In genomic region chr9:89592963-89593775, GRCh38 we compare ENCODE assay signal across 10 cellular contexts. TPM values are rescaled to one million over a fixed set of nuclear protein-coding genes. Genes with fewer than 3 reads are reported as not detected.
DNase-seq lines count a peak whose midpoint lies in the region; ATAC-seq and TF ChIP-seq lines count a peak whose summit lies in the region.
"Had no signal": no experiment of that assay in that cellular context is flagged by ENCODE, and none has a peak within 500 bp of the region (broad histone marks: within the 10 kb centered on the region; RNA-seq: fewer than 3 reads in every experiment).

No MANE protein-coding gene starts in this region.

- H3K79me2 ChIP-seq in SK-N-SH (ENCODE audit: insufficient read depth) = no peaks in the 10 kb centered on the region

- no peak overlapping the region for H3K4me2 ChIP-seq in SK-N-SH

- H3K27me3 ChIP-seq in BJ (ENCODE audit: control insufficient read depth, insufficient read depth, low read length) = no peaks in the 10 kb centered on the region; the same call in 1 of the 2 replicates
- peaks cover 11% of the 10 kb centered on the region; the same call in 1 of the 2 replicates for H3K27me3 ChIP-seq in SK-N-SH (ENCODE audit: insufficient read depth)

- H3K9me2 ChIP-seq in SK-N-SH = no peaks in the 10 kb centered on the region

- H3K27ac ChIP-seq in SK-N-SH (ENCODE audit: low read depth in 2 of 2, low read length in 1 of 2) = no peak overlapping the region
- H3K27ac ChIP-seq: skin epidermis had no signal

- H2AFZ ChIP-seq in SK-N-SH (ENCODE audit: low read depth) = no peak overlapping the region

- DNase-seq in BJ (ENCODE audit: low read depth) (no peak), HuH-7.5 (ENCODE audit: low spot score) (peak; percentile 46), chondrocyte (ENCODE audit: low spot score) (no peak), HuH-7 (ENCODE audit: low spot score) (no peak), SK-N-SH (no peak)
- DNase-seq in natural killer cell treated with Interleukin-12 subunit alpha and Interleukin-12 subunit beta and Interleukin-15 and Interleukin-18, amount 100 ng/mL, for 72 hours (ENCODE audit: low spot score) = no peak
- DNase-seq: DMS79 treated with DMSO at 0.1 percent for 48 hours had no signal

- no peak for TF ChIP-seq EP300 in SK-N-SH (IDR thresholded peaks at IDR 0.05; ENCODE audit: borderline replicate concordance in 1 of 2, low read depth in 1 of 2, low read length in 1 of 2)

- no peak for ATAC-seq in natural killer cell treated with Interleukin-12 subunit alpha and Interleukin-12 subunit beta and Interleukin-15 and Interleukin-18, amount 100 ng/mL, for 72 hours
- no peak for ATAC-seq in HG03378 (IDR thresholded peaks at IDR 0.05; ENCODE audit: unreplicated experiment)

- H3K36me3 ChIP-seq in BJ (ENCODE audit: control insufficient read depth, insufficient read depth, low read length) (no peaks in the 10 kb centered on the region), SK-N-SH (replicated peaks in 1 of 2; ENCODE audit: control insufficient read depth in 1 of 2, insufficient read depth in 2 of 2, low read length in 1 of 2) (no peaks in the 10 kb centered on the region)

- no peak for TF ChIP-seq RAD21 in SK-N-SH (IDR thresholded peaks at IDR 0.05; ENCODE audit: low read length)

- H3K4me3 Mint-ChIP-seq in chondrocyte (ENCODE audit: unreplicated experiment) (no peak overlapping the region), nephron (no peak overlapping the region)
- no peak overlapping the region for H3K4me3 Mint-ChIP-seq in natural killer cell treated with Interleukin-12 subunit alpha and Interleukin-12 subunit beta and Interleukin-15 and Interleukin-18, amount 100 ng/mL, for 72 hours

- CTCF ChIA-PET in BJ (lab: Yijun Ruan, JAX) (interaction anchor here (0.6 to 3.3 kb wide), 16 partner anchors 9 to 545 kb away, joined by 3 to 27 read pairs (median 4); partner anchors contain the start of gene GADD45G), SK-N-SH (lab: Yijun Ruan, JAX) (interaction anchor here (1.1 to 17.1 kb wide), 10 partner anchors 8 to 1277 kb away, joined by 3 to 604 read pairs (median 7); no protein-coding TSS in a partner anchor)

- H4K20me1 ChIP-seq in SK-N-SH (ENCODE audit: insufficient read depth) = no peaks in the 10 kb centered on the region

- peaks cover 17% of the 10 kb centered on the region for H3K4me1 Mint-ChIP-seq in chondrocyte (ENCODE audit: low read depth)
- peaks cover 11% of the 10 kb centered on the region for H3K4me1 Mint-ChIP-seq in nephron
- H3K4me1 Mint-ChIP-seq in natural killer cell treated with Interleukin-12 subunit alpha and Interleukin-12 subunit beta and Interleukin-15 and Interleukin-18, amount 100 ng/mL, for 72 hours (ENCODE audit: low read depth in 2 of 2) = peaks cover 9 to 14% of the 10 kb centered on the region in 2 donors

- H3K36me3 Mint-ChIP-seq in chondrocyte (ENCODE audit: low read depth) (no peaks in the 10 kb centered on the region), nephron (ENCODE audit: low read depth) (no peaks in the 10 kb centered on the region)
- no peaks in the 10 kb centered on the region for H3K36me3 Mint-ChIP-seq in natural killer cell treated with Interleukin-12 subunit alpha and Interleukin-12 subunit beta and Interleukin-15 and Interleukin-18, amount 100 ng/mL, for 72 hours

- H3K4me3 ChIP-seq in BJ (ENCODE audit: low read depth, low read length) = no peak overlapping the region
- H3K4me3 ChIP-seq in SK-N-SH (ENCODE audit: low read depth in 2 of 2, low read length in 1 of 2) = no peak overlapping the region
- H3K4me3 ChIP-seq: skin epidermis had no signal

- H3K9ac ChIP-seq in SK-N-SH = no peak overlapping the region

- no peaks in the 10 kb centered on the region for H3F3A ChIP-seq in SK-N-SH (replicated peaks; ENCODE audit: insufficient read depth)

- TF ChIP-seq CTCF in BJ (IDR thresholded peaks at IDR 0.05; ENCODE audit: insufficient read depth, low read depth, low read length) = peak; percentile 42
- TF ChIP-seq CTCF in chondrocyte (IDR thresholded peaks at IDR 0.05) = peak; percentile 67
- peak in 2 of 3 experiments; percentile 15 to 21 for TF ChIP-seq CTCF in nephron (IDR thresholded peaks at IDR 0.05; ENCODE audit: unreplicated experiment in 3 of 3)
- TF ChIP-seq CTCF in SK-N-SH (IDR thresholded peaks at IDR 0.05) = no peak

- POLR2A ChIA-PET in BJ (lab: Charles Lee) (interaction anchor here (0.6 kb wide), 1 partner anchor 1828 kb away, joined by 6 read pairs; no protein-coding TSS in a partner anchor), SK-N-SH (lab: Yijun Ruan, JAX) (no interaction called here)

- H3K4me1 ChIP-seq in SK-N-SH (ENCODE audit: control insufficient read depth in 1 of 2, insufficient read depth in 2 of 2, low read depth in 1 of 2, low read length in 1 of 2) = no peaks in the 10 kb centered on the region; a peak in 1 of 4 replicates

- no peak overlapping the region for H3K27ac Mint-ChIP-seq in chondrocyte (ENCODE audit: unreplicated experiment)
- H3K27ac Mint-ChIP-seq in nephron = peak overlapping the region in 2 of 3 experiments; percentile 13 to 58
- H3K27ac Mint-ChIP-seq in natural killer cell treated with Interleukin-12 subunit alpha and Interleukin-12 subunit beta and Interleukin-15 and Interleukin-18, amount 100 ng/mL, for 72 hours = no peak overlapping the region

- H3K27me3 Mint-ChIP-seq in chondrocyte (ENCODE audit: low read depth) (peaks cover 12% of the 10 kb centered on the region), nephron (ENCODE audit: low read depth) (peaks cover 28% of the 10 kb centered on the region)
- H3K27me3 Mint-ChIP-seq in natural killer cell treated with Interleukin-12 subunit alpha and Interleukin-12 subunit beta and Interleukin-15 and Interleukin-18, amount 100 ng/mL, for 72 hours = peaks cover 0 to 5% of the 10 kb centered on the region in 2 donors

- no peaks in the 10 kb centered on the region for H3K9me3 Mint-ChIP-seq in chondrocyte (ENCODE audit: low read depth)
- no peaks in the 10 kb centered on the region for H3K9me3 Mint-ChIP-seq in nephron
- no peaks in the 10 kb centered on the region for H3K9me3 Mint-ChIP-seq in natural killer cell treated with Interleukin-12 subunit alpha and Interleukin-12 subunit beta and Interleukin-15 and Interleukin-18, amount 100 ng/mL, for 72 hours

- 43% methylated on average over 11 of the region's 15 CpGs for WGBS in SK-N-SH (ENCODE audit: low lambda C conversion rate)

- no peaks in the 10 kb centered on the region for H3K9me3 ChIP-seq in SK-N-SH

TF ChIP-seq in SK-N-SH, 30 proteins besides CTCF, POLR2A, EP300 and RAD21:
- TF ChIP-seq MAX (IDR thresholded peaks at IDR 0.05; ENCODE audit: low read depth) = no peak
- TF ChIP-seq RCOR1 (IDR thresholded peaks at IDR 0.05; ENCODE audit: low read length) = no peak
- no peak for TF ChIP-seq TAF1 (IDR thresholded peaks at IDR 0.05; ENCODE audit: borderline replicate concordance, low read depth, low read length)
- TF ChIP-seq USF1 (IDR thresholded peaks at IDR 0.05; ENCODE audit: borderline replicate concordance, low read depth) = no peak
- no peak for TF ChIP-seq YY1 (IDR thresholded peaks at IDR 0.05; ENCODE audit: low read depth)
- no peak for TF ChIP-seq SIN3A (IDR thresholded peaks at IDR 0.05; ENCODE audit: borderline replicate concordance, low read depth, low read length)
- TF ChIP-seq ELF1 (IDR thresholded peaks at IDR 0.05) = no peak
- no peak for TF ChIP-seq GABPA (IDR thresholded peaks at IDR 0.05; ENCODE audit: low read depth)
- no peak for TF ChIP-seq FOSL2 (IDR thresholded peaks at IDR 0.05; ENCODE audit: borderline replicate concordance, low read depth)
- TF ChIP-seq, protein P1, sequence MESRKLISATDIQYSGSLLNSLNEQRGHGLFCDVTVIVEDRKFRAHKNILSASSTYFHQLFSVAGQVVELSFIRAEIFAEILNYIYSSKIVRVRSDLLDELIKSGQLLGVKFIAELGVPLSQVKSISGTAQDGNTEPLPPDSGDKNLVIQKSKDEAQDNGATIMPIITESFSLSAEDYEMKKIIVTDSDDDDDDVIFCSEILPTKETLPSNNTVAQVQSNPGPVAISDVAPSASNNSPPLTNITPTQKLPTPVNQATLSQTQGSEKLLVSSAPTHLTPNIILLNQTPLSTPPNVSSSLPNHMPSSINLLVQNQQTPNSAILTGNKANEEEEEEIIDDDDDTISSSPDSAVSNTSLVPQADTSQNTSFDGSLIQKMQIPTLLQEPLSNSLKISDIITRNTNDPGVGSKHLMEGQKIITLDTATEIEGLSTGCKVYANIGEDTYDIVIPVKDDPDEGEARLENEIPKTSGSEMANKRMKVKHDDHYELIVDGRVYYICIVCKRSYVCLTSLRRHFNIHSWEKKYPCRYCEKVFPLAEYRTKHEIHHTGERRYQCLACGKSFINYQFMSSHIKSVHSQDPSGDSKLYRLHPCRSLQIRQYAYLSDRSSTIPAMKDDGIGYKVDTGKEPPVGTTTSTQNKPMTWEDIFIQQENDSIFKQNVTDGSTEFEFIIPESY (IDR thresholded peaks at IDR 0.05; ENCODE audit: borderline replicate concordance, low read depth) = no peak
- no peak for TF ChIP-seq FOXM1 (IDR thresholded peaks at IDR 0.05; ENCODE audit: low read depth)
- no peak for TF ChIP-seq JUND (IDR thresholded peaks at IDR 0.05)
- no peak for TF ChIP-seq GATA2 (CRISPR knock-in tag; IDR thresholded peaks at IDR 0.05)
- no peak for TF ChIP-seq NFIC (IDR thresholded peaks at IDR 0.05; ENCODE audit: borderline replicate concordance)
TF ChIP-seq in SK-N-SH: peak in this region for 0.

RNA-seq across cellular contexts. Expression of gene GADD45G, which starts 11.6 kb away (rescaled TPM):
- polyA plus RNA-seq in BJ (2011; rRNA removed) (0.07 TPM in 1 of 2 replicates, not detected in the other), SK-N-SH (2012; rRNA removed) (1.3 and 1.8 TPM in 2 replicates)
- polyA minus RNA-seq in BJ (2011; rRNA and poly(A)+ RNA removed) = not detected in 2 replicates
- 1.5 to 4.6 TPM (median 3.2 TPM) in 3 replicates for total RNA-seq in chondrocyte
- total RNA-seq in natural killer cell treated with Interleukin-12 subunit alpha and Interleukin-12 subunit beta and Interleukin-15 and Interleukin-18, amount 100 ng/mL, for 72 hours = 10 to 100 TPM; 24.3 to 68.6 TPM
- 0.98 and 1.4 TPM in 2 replicates for polyA plus RNA-seq in SK-N-SH (2012; cell fraction: cytosol; rRNA removed)
- polyA plus RNA-seq in SK-N-SH (2012; cell fraction: nucleus; rRNA removed) = 3.2 and 7.4 TPM in 2 replicates

Comparison
In these comparisons a context has a peak if more than half of its experiments do, and no peak if none do; other contexts are left out.
1. H3K27ac Mint-ChIP-seq: peak in nephron (2 of 3); none in chondrocyte (single experiment) and natural killer cell treated with Interleukin-12 subunit alpha and Interleukin-12 subunit beta and Interleukin-15 and Interleukin-18, amount 100 ng/mL, for 72 hours (0 of 2).